Comparison of ENCODE assay signal across 2 cellular contexts in the genomic region with DNA sequence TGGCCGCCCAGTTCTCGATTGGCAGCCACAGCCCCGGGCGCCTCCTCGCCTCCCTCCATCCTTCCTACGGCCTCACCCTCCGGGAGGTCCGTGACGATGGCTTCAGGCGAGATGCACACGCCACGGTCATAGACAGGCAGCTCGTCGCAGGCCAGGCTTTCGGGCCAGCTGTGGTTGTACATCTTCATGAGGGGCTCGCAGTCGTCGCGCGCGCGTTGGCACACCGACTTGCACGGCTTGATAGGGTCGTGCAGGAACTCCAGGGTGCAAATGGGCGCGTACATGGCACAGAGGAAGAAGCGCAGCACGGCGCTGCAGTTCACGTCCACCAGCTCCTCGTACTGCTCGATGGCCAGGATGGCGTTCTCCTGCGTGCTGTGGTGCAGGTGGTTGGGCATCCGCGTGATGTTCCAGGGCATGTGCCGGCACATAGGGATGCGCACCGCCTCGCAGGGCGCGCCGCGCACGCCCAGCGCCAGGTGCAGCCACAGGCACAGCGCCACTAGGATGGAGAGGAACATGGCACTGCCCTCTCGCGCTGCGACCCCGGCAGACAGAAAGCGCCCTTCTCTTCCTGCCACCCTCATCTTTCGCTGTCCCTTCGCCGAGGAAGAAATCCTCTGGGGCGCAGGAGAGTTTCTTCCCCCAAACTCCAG.
TF ChIP-seq lines count a peak whose summit lies in the region.

No MANE protein-coding gene starts in this region.

TF ChIP-seq in GM23338, 12 proteins besides CTCF, POLR2A, EP300 and RAD21 (continued from another document):
- TF ChIP-seq, protein P1, sequence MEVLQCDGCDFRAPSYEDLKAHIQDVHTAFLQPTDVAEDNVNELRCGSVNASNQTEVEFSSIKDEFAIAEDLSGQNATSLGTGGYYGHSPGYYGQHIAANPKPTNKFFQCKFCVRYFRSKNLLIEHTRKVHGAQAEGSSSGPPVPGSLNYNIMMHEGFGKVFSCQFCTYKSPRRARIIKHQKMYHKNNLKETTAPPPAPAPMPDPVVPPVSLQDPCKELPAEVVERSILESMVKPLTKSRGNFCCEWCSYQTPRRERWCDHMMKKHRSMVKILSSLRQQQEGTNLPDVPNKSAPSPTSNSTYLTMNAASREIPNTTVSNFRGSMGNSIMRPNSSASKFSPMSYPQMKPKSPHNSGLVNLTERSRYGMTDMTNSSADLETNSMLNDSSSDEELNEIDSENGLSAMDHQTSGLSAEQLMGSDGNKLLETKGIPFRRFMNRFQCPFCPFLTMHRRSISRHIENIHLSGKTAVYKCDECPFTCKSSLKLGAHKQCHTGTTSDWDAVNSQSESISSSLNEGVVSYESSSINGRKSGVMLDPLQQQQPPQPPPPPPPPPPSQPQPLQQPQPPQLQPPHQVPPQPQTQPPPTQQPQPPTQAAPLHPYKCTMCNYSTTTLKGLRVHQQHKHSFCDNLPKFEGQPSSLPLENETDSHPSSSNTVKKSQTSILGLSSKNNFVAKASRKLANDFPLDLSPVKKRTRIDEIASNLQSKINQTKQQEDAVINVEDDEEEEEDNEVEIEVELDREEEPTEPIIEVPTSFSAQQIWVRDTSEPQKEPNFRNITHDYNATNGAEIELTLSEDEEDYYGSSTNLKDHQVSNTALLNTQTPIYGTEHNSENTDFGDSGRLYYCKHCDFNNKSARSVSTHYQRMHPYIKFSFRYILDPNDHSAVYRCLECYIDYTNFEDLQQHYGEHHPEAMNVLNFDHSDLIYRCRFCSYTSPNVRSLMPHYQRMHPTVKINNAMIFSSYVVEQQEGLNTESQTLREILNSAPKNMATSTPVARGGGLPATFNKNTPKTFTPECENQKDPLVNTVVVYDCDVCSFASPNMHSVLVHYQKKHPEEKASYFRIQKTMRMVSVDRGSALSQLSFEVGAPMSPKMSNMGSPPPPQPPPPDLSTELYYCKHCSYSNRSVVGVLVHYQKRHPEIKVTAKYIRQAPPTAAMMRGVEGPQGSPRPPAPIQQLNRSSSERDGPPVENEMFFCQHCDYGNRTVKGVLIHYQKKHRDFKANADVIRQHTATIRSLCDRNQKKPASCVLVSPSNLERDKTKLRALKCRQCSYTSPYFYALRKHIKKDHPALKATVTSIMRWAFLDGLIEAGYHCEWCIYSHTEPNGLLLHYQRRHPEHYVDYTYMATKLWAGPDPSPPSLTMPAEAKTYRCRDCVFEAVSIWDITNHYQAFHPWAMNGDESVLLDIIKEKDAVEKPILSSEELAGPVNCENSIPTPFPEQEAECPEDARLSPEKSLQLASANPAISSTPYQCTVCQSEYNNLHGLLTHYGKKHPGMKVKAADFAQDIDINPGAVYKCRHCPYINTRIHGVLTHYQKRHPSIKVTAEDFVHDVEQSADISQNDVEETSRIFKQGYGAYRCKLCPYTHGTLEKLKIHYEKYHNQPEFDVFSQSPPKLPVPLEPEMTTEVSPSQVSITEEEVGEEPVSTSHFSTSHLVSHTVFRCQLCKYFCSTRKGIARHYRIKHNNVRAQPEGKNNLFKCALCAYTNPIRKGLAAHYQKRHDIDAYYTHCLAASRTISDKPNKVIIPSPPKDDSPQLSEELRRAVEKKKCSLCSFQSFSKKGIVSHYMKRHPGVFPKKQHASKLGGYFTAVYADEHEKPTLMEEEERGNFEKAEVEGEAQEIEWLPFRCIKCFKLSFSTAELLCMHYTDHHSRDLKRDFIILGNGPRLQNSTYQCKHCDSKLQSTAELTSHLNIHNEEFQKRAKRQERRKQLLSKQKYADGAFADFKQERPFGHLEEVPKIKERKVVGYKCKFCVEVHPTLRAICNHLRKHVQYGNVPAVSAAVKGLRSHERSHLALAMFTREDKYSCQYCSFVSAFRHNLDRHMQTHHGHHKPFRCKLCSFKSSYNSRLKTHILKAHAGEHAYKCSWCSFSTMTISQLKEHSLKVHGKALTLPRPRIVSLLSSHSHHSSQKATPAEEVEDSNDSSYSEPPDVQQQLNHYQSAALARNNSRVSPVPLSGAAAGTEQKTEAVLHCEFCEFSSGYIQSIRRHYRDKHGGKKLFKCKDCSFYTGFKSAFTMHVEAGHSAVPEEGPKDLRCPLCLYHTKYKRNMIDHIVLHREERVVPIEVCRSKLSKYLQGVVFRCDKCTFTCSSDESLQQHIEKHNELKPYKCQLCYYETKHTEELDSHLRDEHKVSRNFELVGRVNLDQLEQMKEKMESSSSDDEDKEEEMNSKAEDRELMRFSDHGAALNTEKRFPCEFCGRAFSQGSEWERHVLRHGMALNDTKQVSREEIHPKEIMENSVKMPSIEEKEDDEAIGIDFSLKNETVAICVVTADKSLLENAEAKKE (CRISPR knock-in tag; IDR thresholded peaks at IDR 0.05): no peak
- no peak for TF ChIP-seq CREB1 (CRISPR knock-in tag; IDR thresholded peaks at IDR 0.05; ENCODE audit: low read depth)
- TF ChIP-seq, protein P2, sequence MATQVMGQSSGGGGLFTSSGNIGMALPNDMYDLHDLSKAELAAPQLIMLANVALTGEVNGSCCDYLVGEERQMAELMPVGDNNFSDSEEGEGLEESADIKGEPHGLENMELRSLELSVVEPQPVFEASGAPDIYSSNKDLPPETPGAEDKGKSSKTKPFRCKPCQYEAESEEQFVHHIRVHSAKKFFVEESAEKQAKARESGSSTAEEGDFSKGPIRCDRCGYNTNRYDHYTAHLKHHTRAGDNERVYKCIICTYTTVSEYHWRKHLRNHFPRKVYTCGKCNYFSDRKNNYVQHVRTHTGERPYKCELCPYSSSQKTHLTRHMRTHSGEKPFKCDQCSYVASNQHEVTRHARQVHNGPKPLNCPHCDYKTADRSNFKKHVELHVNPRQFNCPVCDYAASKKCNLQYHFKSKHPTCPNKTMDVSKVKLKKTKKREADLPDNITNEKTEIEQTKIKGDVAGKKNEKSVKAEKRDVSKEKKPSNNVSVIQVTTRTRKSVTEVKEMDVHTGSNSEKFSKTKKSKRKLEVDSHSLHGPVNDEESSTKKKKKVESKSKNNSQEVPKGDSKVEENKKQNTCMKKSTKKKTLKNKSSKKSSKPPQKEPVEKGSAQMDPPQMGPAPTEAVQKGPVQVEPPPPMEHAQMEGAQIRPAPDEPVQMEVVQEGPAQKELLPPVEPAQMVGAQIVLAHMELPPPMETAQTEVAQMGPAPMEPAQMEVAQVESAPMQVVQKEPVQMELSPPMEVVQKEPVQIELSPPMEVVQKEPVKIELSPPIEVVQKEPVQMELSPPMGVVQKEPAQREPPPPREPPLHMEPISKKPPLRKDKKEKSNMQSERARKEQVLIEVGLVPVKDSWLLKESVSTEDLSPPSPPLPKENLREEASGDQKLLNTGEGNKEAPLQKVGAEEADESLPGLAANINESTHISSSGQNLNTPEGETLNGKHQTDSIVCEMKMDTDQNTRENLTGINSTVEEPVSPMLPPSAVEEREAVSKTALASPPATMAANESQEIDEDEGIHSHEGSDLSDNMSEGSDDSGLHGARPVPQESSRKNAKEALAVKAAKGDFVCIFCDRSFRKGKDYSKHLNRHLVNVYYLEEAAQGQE (IDR thresholded peaks at IDR 0.05; ENCODE audit: unreplicated experiment): no peak
- TF ChIP-seq, protein P3, sequence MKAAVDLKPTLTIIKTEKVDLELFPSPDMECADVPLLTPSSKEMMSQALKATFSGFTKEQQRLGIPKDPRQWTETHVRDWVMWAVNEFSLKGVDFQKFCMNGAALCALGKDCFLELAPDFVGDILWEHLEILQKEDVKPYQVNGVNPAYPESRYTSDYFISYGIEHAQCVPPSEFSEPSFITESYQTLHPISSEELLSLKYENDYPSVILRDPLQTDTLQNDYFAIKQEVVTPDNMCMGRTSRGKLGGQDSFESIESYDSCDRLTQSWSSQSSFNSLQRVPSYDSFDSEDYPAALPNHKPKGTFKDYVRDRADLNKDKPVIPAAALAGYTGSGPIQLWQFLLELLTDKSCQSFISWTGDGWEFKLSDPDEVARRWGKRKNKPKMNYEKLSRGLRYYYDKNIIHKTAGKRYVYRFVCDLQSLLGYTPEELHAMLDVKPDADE (IDR thresholded peaks at IDR 0.05): no peak
- no peak for TF ChIP-seq EZH2 (IDR thresholded peaks at IDR 0.05; ENCODE audit: low read depth, unreplicated experiment)
- TF ChIP-seq EZH2phosphoT487 (IDR thresholded peaks at IDR 0.05; ENCODE audit: unreplicated experiment): no peak
- TF ChIP-seq STAT1 (IDR thresholded peaks at IDR 0.05; ENCODE audit: unreplicated experiment): no peak
- TF ChIP-seq NANOG (IDR thresholded peaks at IDR 0.05; ENCODE audit: borderline replicate concordance): no peak

TF ChIP-seq in SK-N-SH, 30 proteins besides CTCF, POLR2A, EP300 and RAD21 (continued from another document):
- TF ChIP-seq SIN3A (IDR thresholded peaks at IDR 0.05; ENCODE audit: borderline replicate concordance, low read depth, low read length): no peak
- no peak for TF ChIP-seq YY1 (IDR thresholded peaks at IDR 0.05; ENCODE audit: low read depth)
- TF ChIP-seq TAF1 (IDR thresholded peaks at IDR 0.05; ENCODE audit: borderline replicate concordance, low read depth, low read length): no peak
- no peak for TF ChIP-seq TEAD4 (IDR thresholded peaks at IDR 0.05; ENCODE audit: borderline replicate concordance, insufficient read depth)
- TF ChIP-seq, protein P4, sequence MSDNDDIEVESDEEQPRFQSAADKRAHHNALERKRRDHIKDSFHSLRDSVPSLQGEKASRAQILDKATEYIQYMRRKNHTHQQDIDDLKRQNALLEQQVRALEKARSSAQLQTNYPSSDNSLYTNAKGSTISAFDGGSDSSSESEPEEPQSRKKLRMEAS (IDR thresholded peaks at IDR 0.05; ENCODE audit: low read depth): no peak
- TF ChIP-seq, protein P5, sequence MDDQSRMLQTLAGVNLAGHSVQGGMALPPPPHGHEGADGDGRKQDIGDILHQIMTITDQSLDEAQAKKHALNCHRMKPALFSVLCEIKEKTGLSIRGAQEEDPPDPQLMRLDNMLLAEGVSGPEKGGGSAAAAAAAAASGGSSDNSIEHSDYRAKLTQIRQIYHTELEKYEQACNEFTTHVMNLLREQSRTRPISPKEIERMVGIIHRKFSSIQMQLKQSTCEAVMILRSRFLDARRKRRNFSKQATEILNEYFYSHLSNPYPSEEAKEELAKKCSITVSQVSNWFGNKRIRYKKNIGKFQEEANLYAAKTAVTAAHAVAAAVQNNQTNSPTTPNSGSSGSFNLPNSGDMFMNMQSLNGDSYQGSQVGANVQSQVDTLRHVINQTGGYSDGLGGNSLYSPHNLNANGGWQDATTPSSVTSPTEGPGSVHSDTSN (IDR thresholded peaks at IDR 0.05): no peak
- TF ChIP-seq, protein P6, sequence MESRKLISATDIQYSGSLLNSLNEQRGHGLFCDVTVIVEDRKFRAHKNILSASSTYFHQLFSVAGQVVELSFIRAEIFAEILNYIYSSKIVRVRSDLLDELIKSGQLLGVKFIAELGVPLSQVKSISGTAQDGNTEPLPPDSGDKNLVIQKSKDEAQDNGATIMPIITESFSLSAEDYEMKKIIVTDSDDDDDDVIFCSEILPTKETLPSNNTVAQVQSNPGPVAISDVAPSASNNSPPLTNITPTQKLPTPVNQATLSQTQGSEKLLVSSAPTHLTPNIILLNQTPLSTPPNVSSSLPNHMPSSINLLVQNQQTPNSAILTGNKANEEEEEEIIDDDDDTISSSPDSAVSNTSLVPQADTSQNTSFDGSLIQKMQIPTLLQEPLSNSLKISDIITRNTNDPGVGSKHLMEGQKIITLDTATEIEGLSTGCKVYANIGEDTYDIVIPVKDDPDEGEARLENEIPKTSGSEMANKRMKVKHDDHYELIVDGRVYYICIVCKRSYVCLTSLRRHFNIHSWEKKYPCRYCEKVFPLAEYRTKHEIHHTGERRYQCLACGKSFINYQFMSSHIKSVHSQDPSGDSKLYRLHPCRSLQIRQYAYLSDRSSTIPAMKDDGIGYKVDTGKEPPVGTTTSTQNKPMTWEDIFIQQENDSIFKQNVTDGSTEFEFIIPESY (IDR thresholded peaks at IDR 0.05; ENCODE audit: borderline replicate concordance, low read depth): no peak
- TF ChIP-seq POLR2AphosphoS5 (IDR thresholded peaks at IDR 0.05; ENCODE audit: low read depth, low read length): no peak
- no peak for TF ChIP-seq JUND (IDR thresholded peaks at IDR 0.05)
- TF ChIP-seq ELF1 (IDR thresholded peaks at IDR 0.05): no peak
- TF ChIP-seq, protein P7, sequence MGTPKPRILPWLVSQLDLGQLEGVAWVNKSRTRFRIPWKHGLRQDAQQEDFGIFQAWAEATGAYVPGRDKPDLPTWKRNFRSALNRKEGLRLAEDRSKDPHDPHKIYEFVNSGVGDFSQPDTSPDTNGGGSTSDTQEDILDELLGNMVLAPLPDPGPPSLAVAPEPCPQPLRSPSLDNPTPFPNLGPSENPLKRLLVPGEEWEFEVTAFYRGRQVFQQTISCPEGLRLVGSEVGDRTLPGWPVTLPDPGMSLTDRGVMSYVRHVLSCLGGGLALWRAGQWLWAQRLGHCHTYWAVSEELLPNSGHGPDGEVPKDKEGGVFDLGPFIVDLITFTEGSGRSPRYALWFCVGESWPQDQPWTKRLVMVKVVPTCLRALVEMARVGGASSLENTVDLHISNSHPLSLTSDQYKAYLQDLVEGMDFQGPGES (IDR thresholded peaks at IDR 0.05; ENCODE audit: low read depth, low read length): no peak
